Comparison of ENCODE assay signal across 15 cellular contexts in genomic region chr5:77845273-77845646, GRCh38.
A peak's percentile ranks its signal among the peaks of the same experiment; 100 is the strongest.
DNase-seq lines count a peak whose midpoint lies in the region; ATAC-seq, FAIRE-seq and TF ChIP-seq lines count a peak whose summit lies in the region.
"Had no signal": no experiment of that assay in that cellular context is flagged by ENCODE, and none has a peak within 500 bp of the region (broad histone marks: within the 10 kb centered on the region; RNA-seq: fewer than 3 reads in every experiment).

No MANE protein-coding gene starts in this region.

- TF ChIP-seq CTCF in activated B cell treated with CpG ODN at 0.5 μM for 24 hours (IDR thresholded peaks at IDR 0.05) (no peak), glutamatergic neuron (IDR thresholded peaks at IDR 0.05; ENCODE audit: partially characterized antibody, unreplicated experiment) (no peak)

- no peaks in the 10 kb centered on the region for H3K36me3 Mint-ChIP-seq in T-helper 1 cell treated with Interleukin-12 subunit alpha and Interleukin-12 subunit beta and Interleukin-4 antibody, amounts not matched to agents 30 μg/mL and 1 μg/mL, for 36 hours (ENCODE audit: low read depth)
- H3K36me3 Mint-ChIP-seq in activated B cell treated with CpG ODN at 0.5 μM for 24 hours (ENCODE audit: low read depth) (no peaks in the 10 kb centered on the region), glutamatergic neuron (ENCODE audit: unreplicated experiment) (peaks cover 8% of the 10 kb centered on the region)
- no peaks in the 10 kb centered on the region for H3K36me3 Mint-ChIP-seq in stimulated activated naive B cell treated with anti-CD40 and anti-IgM and Interleukin-4, amounts not matched to agents 10 μg/mL and 1 μg/mL and 100 μg/mL, for 72 hours

- intact Hi-C loops in activated B cell treated with CpG ODN at 0.5 μM for 24 hours (cut with micrococcal nuclease) = loop anchor here (2.0 to 10.0 kb wide), 3 partner anchors 68 to 980 kb away; partner anchors contain the start of gene TBCA

- ATAC-seq in activated B cell treated with CpG ODN at 0.5 μM for 24 hours (ENCODE audit: low read depth) (no peak), GM21515 (IDR thresholded peaks at IDR 0.05; ENCODE audit: unreplicated experiment) (no peak)
- ATAC-seq in stimulated activated naive B cell treated with anti-CD40 and anti-IgM and Interleukin-4, amounts not matched to agents 10 μg/mL and 1 μg/mL and 100 μg/mL, for 72 hours (replicated peaks) = no peak

- H3K27ac Mint-ChIP-seq in T-helper 1 cell treated with Interleukin-12 subunit alpha and Interleukin-12 subunit beta and Interleukin-4 antibody, amounts not matched to agents 30 μg/mL and 1 μg/mL, for 36 hours = no peak overlapping the region
- H3K27ac Mint-ChIP-seq in activated B cell treated with CpG ODN at 0.5 μM for 24 hours = no peak overlapping the region
- no peak overlapping the region for H3K27ac Mint-ChIP-seq in glutamatergic neuron (ENCODE audit: unreplicated experiment)
- no peak overlapping the region for H3K27ac Mint-ChIP-seq in stimulated activated naive B cell treated with anti-CD40 and anti-IgM and Interleukin-4, amounts not matched to agents 10 μg/mL and 1 μg/mL and 100 μg/mL, for 72 hours

- H3K4me1 Mint-ChIP-seq in T-helper 1 cell treated with Interleukin-12 subunit alpha and Interleukin-12 subunit beta and Interleukin-4 antibody, amounts not matched to agents 30 μg/mL and 1 μg/mL, for 36 hours (ENCODE audit: low read depth) = peaks cover 7% of the 10 kb centered on the region
- H3K4me1 Mint-ChIP-seq in activated B cell treated with CpG ODN at 0.5 μM for 24 hours (peaks cover 10% of the 10 kb centered on the region), glutamatergic neuron (ENCODE audit: low read depth, unreplicated experiment) (peaks cover 24% of the 10 kb centered on the region)
- peaks cover 7 to 13% of the 10 kb centered on the region in 2 donors for H3K4me1 Mint-ChIP-seq in stimulated activated naive B cell treated with anti-CD40 and anti-IgM and Interleukin-4, amounts not matched to agents 10 μg/mL and 1 μg/mL and 100 μg/mL, for 72 hours

- POLR2A ChIA-PET in activated B cell treated with CpG ODN at 0.5 μM for 24 hours (lab: Charles Lee) = no interaction called here

- no peaks in the 10 kb centered on the region for H3K9me3 Mint-ChIP-seq in T-helper 1 cell treated with Interleukin-12 subunit alpha and Interleukin-12 subunit beta and Interleukin-4 antibody, amounts not matched to agents 30 μg/mL and 1 μg/mL, for 36 hours
- H3K9me3 Mint-ChIP-seq in activated B cell treated with CpG ODN at 0.5 μM for 24 hours (no peaks in the 10 kb centered on the region), glutamatergic neuron (ENCODE audit: unreplicated experiment) (peaks cover 7% of the 10 kb centered on the region)
- no peaks in the 10 kb centered on the region for H3K9me3 Mint-ChIP-seq in stimulated activated naive B cell treated with anti-CD40 and anti-IgM and Interleukin-4, amounts not matched to agents 10 μg/mL and 1 μg/mL and 100 μg/mL, for 72 hours

- DNase-seq in T-helper 1 cell = no peak
- no peak for DNase-seq in activated B cell treated with CpG ODN at 0.5 μM for 24 hours
- no peak for DNase-seq in glutamatergic neuron
- DNase-seq in stimulated activated naive B cell treated with anti-CD40 and anti-IgM and Interleukin-4, amounts not matched to agents 10 μg/mL and 1 μg/mL and 100 μg/mL, for 72 hours = no peak
- no peak for DNase-seq in frontal cortex (ENCODE audit: low spot score in 2 of 2)
- DNase-seq in NOMO-1 treated with dmso at 0.1 percent for 144 hours (lab: John Stamatoyannopoulos, UW; ENCODE audit: unreplicated experiment) = no peak
- DNase-seq: activated effector memory CD4-positive, alpha-beta T cell treated with anti-CD3 and anti-CD28 coated beads, Interleukin-2, amount 50 U/mL, for 16 hours; cortex of kidney; NCI-H510A treated with DMSO at 0.1 percent for 48 hours; stimulated activated CD4-positive, alpha-beta T cell treated with anti-CD3 and anti-CD28 coated beads, Interleukin-1b, Interleukin-23, amount 100 ng/mL, for 48 hours; stimulated activated naive CD4-positive, alpha-beta T cell treated with Interleukin-2 at 50 U/mL for 16 hours; WERI-Rb-1 had no signal

- H3K4me3 Mint-ChIP-seq in T-helper 1 cell treated with Interleukin-12 subunit alpha and Interleukin-12 subunit beta and Interleukin-4 antibody, amounts not matched to agents 30 μg/mL and 1 μg/mL, for 36 hours = peak overlapping the region; percentile 52
- H3K4me3 Mint-ChIP-seq in activated B cell treated with CpG ODN at 0.5 μM for 24 hours (peak overlapping the region; percentile 83), glutamatergic neuron (ENCODE audit: unreplicated experiment) (peak overlapping the region; percentile 78)
- peak overlapping the region; percentile 78 to 84 for H3K4me3 Mint-ChIP-seq in stimulated activated naive B cell treated with anti-CD40 and anti-IgM and Interleukin-4, amounts not matched to agents 10 μg/mL and 1 μg/mL and 100 μg/mL, for 72 hours

- CTCF ChIA-PET in activated B cell treated with CpG ODN at 0.5 μM for 24 hours (lab: Charles Lee) = interaction anchor here (0.6 kb wide), 1 partner anchor 208 kb away, joined by 5 read pairs; no protein-coding TSS in a partner anchor

- no peak for FAIRE-seq in frontal cortex (lab: Jason Lieb, UNC)
- FAIRE-seq: A204.1 had no signal

- peaks cover 74% of the 10 kb centered on the region for H3K27me3 Mint-ChIP-seq in T-helper 1 cell treated with Interleukin-12 subunit alpha and Interleukin-12 subunit beta and Interleukin-4 antibody, amounts not matched to agents 30 μg/mL and 1 μg/mL, for 36 hours (ENCODE audit: low read depth)
- H3K27me3 Mint-ChIP-seq in activated B cell treated with CpG ODN at 0.5 μM for 24 hours (peaks cover 25% of the 10 kb centered on the region), glutamatergic neuron (ENCODE audit: unreplicated experiment) (peaks cover 20% of the 10 kb centered on the region)
- H3K27me3 Mint-ChIP-seq in stimulated activated naive B cell treated with anti-CD40 and anti-IgM and Interleukin-4, amounts not matched to agents 10 μg/mL and 1 μg/mL and 100 μg/mL, for 72 hours = peaks cover 33 to 52% of the 10 kb centered on the region in 2 donors
